In the genomic region with DNA sequence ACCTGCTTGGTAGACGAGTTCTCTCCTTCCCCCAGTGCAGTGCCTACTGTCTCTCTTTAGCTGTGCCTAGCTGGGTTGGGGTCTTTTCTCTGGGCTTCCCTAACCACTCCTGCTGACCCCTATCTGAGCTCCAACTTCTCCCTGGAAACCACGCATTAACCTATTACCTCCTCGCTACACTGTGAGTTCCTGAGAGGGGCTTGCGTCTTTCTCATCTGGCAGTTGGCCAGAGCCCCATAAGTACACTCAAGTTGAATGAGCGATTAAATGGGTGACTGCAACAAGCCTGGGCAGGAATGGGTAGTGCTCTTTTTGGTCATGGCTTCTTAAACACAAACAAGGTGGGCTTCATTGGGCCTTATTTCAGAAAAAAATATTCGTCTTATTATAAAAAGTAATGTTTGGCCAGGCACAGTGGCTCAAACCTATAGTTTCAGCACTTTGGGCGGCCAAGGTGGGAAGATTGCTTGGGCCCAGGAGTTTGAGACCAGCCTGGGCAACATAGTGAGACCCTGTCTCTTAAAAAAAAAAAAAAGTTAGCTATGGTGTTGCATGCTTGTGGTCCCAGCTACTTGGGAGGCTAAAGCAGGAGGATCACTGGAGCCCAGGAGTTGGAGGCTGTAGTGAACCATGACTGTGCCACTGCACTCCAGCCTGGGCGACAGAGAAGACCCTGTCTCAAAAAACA, we compare ENCODE assay signal across 8 cellular contexts. TPM values are rescaled to one million over a fixed set of nuclear protein-coding genes. Genes with fewer than 3 reads are reported as not detected.
A peak's percentile ranks its signal among the peaks of the same experiment; 100 is the strongest.
DNase-seq lines count a peak whose midpoint lies in the region; ATAC-seq and TF ChIP-seq lines count a peak whose summit lies in the region.

No MANE protein-coding gene starts in this region.

- no peaks in the 10 kb centered on the region for H3K9me3 ChIP-seq in naive thymus-derived CD4-positive, alpha-beta T cell (ENCODE audit: control insufficient read depth in 2 of 3, low read length in 3 of 3)

- H3K4me3 Mint-ChIP-seq in activated T-helper 2 cell treated with anti-CD3 and anti-CD28 coated beads, Interferon-gamma antibody, Interleukin-2, Interleukin-4, amounts not matched to agents 10 μg/mL and 5 μg/mL and 100 μg/mL, durations not matched to agents 14 hours and 24 hours and 36 hours (ENCODE audit: low read depth) = peak overlapping the region; percentile 75
- peak overlapping the region; percentile 74 to 84 (median 79) for H3K4me3 Mint-ChIP-seq in naive thymus-derived CD4-positive, alpha-beta T cell
- no peak overlapping the region for H3K4me3 Mint-ChIP-seq in chondrocyte (ENCODE audit: unreplicated experiment)

- peaks cover 26 to 49% of the 10 kb centered on the region in 2 donors for H3K4me1 ChIP-seq in naive thymus-derived CD4-positive, alpha-beta T cell (ENCODE audit: control insufficient read depth in 2 of 2, insufficient read depth in 2 of 2, low read length in 2 of 2)

- H3K27ac Mint-ChIP-seq in activated T-helper 2 cell treated with anti-CD3 and anti-CD28 coated beads, Interferon-gamma antibody, Interleukin-2, Interleukin-4, amounts not matched to agents 10 μg/mL and 5 μg/mL and 100 μg/mL, durations not matched to agents 14 hours and 24 hours and 36 hours = peak overlapping the region; percentile 98
- H3K27ac Mint-ChIP-seq in naive thymus-derived CD4-positive, alpha-beta T cell = peak overlapping the region; percentile 93 to 99 (median 97)
- H3K27ac Mint-ChIP-seq in chondrocyte (ENCODE audit: unreplicated experiment) = no peak overlapping the region

- peaks cover 6% of the 10 kb centered on the region for H3K36me3 Mint-ChIP-seq in activated T-helper 2 cell treated with anti-CD3 and anti-CD28 coated beads, Interferon-gamma antibody, Interleukin-2, Interleukin-4, amounts not matched to agents 10 μg/mL and 5 μg/mL and 100 μg/mL, durations not matched to agents 14 hours and 24 hours and 36 hours (ENCODE audit: low read depth)
- H3K36me3 Mint-ChIP-seq in naive thymus-derived CD4-positive, alpha-beta T cell = no peaks in the 10 kb centered on the region
- H3K36me3 Mint-ChIP-seq in chondrocyte (ENCODE audit: low read depth) = no peaks in the 10 kb centered on the region

- no peaks in the 10 kb centered on the region for H3K36me3 ChIP-seq in naive thymus-derived CD4-positive, alpha-beta T cell (ENCODE audit: control insufficient read depth in 2 of 3, insufficient read depth in 3 of 3, low read length in 3 of 3)

- intact Hi-C loops in activated T-helper 2 cell treated with anti-CD3 and anti-CD28 coated beads, Interferon-gamma antibody, Interleukin-2, Interleukin-4, amounts not matched to agents 10 μg/mL and 5 μg/mL and 100 μg/mL, durations not matched to agents 14 hours and 24 hours and 36 hours (cut with micrococcal nuclease) = loop anchor here (1.0 to 10.0 kb wide), 3 partner anchors 39 to 261 kb away; a partner anchor contains a TSS
- intact Hi-C loops in naive thymus-derived CD4-positive, alpha-beta T cell (cut with micrococcal nuclease) = loop anchor here (1.0 to 10.0 kb wide), 11 partner anchors 10 to 1098 kb away; a partner anchor contains a TSS

- no peak for TF ChIP-seq CTCF in chondrocyte (IDR thresholded peaks at IDR 0.05)

- POLR2A ChIA-PET in naive thymus-derived CD4-positive, alpha-beta T cell (lab: Charles Lee) = interaction anchor here (0.6 to 9.0 kb wide), 12 partner anchors 9 to 1098 kb away, joined by 3 to 143 read pairs (median 6); a partner anchor contains a TSS

- CTCF ChIA-PET in naive thymus-derived CD4-positive, alpha-beta T cell (lab: Charles Lee) = interaction anchor here (1.1 to 4.9 kb wide), 5 partner anchors 33 to 85 kb away, joined by 5 to 33 read pairs (median 7); a partner anchor contains a TSS

- H3K9me3 Mint-ChIP-seq in activated T-helper 2 cell treated with anti-CD3 and anti-CD28 coated beads, Interferon-gamma antibody, Interleukin-2, Interleukin-4, amounts not matched to agents 10 μg/mL and 5 μg/mL and 100 μg/mL, durations not matched to agents 14 hours and 24 hours and 36 hours = no peaks in the 10 kb centered on the region
- no peaks in the 10 kb centered on the region for H3K9me3 Mint-ChIP-seq in naive thymus-derived CD4-positive, alpha-beta T cell
- H3K9me3 Mint-ChIP-seq in chondrocyte (ENCODE audit: low read depth) = no peaks in the 10 kb centered on the region

- peak overlapping the region; percentile 70 for H3K4me3 ChIP-seq in naive thymus-derived CD4-positive, alpha-beta T cell (ENCODE audit: low read length)

- H3K4me1 Mint-ChIP-seq in activated T-helper 2 cell treated with anti-CD3 and anti-CD28 coated beads, Interferon-gamma antibody, Interleukin-2, Interleukin-4, amounts not matched to agents 10 μg/mL and 5 μg/mL and 100 μg/mL, durations not matched to agents 14 hours and 24 hours and 36 hours (ENCODE audit: low read depth) = peaks cover 60% of the 10 kb centered on the region
- H3K4me1 Mint-ChIP-seq in naive thymus-derived CD4-positive, alpha-beta T cell = peaks cover 38 to 68% (median 58%) of the 10 kb centered on the region in 7 donors
- peaks cover 22% of the 10 kb centered on the region for H3K4me1 Mint-ChIP-seq in chondrocyte (ENCODE audit: low read depth)

- no peak for ATAC-seq in naive thymus-derived CD4-positive, alpha-beta T cell

- H3K27me3 Mint-ChIP-seq in activated T-helper 2 cell treated with anti-CD3 and anti-CD28 coated beads, Interferon-gamma antibody, Interleukin-2, Interleukin-4, amounts not matched to agents 10 μg/mL and 5 μg/mL and 100 μg/mL, durations not matched to agents 14 hours and 24 hours and 36 hours (ENCODE audit: low read depth) = no peaks in the 10 kb centered on the region
- H3K27me3 Mint-ChIP-seq in naive thymus-derived CD4-positive, alpha-beta T cell = no peaks in the 10 kb centered on the region
- no peaks in the 10 kb centered on the region for H3K27me3 Mint-ChIP-seq in chondrocyte (ENCODE audit: low read depth)

- peak; percentile 97 for DNase-seq in DMS79 treated with DMSO at 0.1 percent for 48 hours (lab: John Stamatoyannopoulos, UW)
- peak; percentile 10 for DNase-seq in NCI-H2029 (lab: John Stamatoyannopoulos, UW)
- no peak for DNase-seq in activated T-helper 2 cell treated with anti-CD3 and anti-CD28 coated beads, Interferon-gamma antibody, Interleukin-2, Interleukin-4, amounts not matched to agents 10 μg/mL and 5 μg/mL and 100 μg/mL, durations not matched to agents 14 hours and 24 hours and 36 hours (ENCODE audit: low spot score)
- DNase-seq in naive thymus-derived CD4-positive, alpha-beta T cell = no peak
- no peak for DNase-seq in anterior cingulate cortex (lab: John Stamatoyannopoulos, UW)
- DNase-seq in Ammon's horn (ENCODE audit: low spot score) = no peak
- no peak for DNase-seq in HCEC 1CT
- DNase-seq in chondrocyte (ENCODE audit: low spot score) = no peak

- H3K27ac ChIP-seq in naive thymus-derived CD4-positive, alpha-beta T cell (ENCODE audit: low read depth, low read length) = peak overlapping the region; percentile 80

- H3K27me3 ChIP-seq in naive thymus-derived CD4-positive, alpha-beta T cell (ENCODE audit: control insufficient read depth in 2 of 2, insufficient read depth in 2 of 2, low read length in 2 of 2) = no peaks in the 10 kb centered on the region

RNA-seq across cellular contexts. Expression of a gene that starts 41.4 kb away (rescaled TPM):
- total RNA-seq in activated T-helper 2 cell treated with anti-CD3 and anti-CD28 coated beads, Interferon-gamma antibody, Interleukin-2, Interleukin-4, amounts not matched to agents 10 μg/mL and 5 μg/mL and 100 μg/mL, durations not matched to agents 14 hours and 24 hours and 36 hours = 38.2 and 40.9 TPM in 2 replicates
- total RNA-seq in naive thymus-derived CD4-positive, alpha-beta T cell = 10 to 100 TPM; 37.5 to 54.0 (median 46.6) TPM
- 100 to 1,000 TPM in 1 of 2 donors, 10 to 100 TPM in 1; 80.6 to 106 TPM for polyA plus RNA-seq in naive thymus-derived CD4-positive, alpha-beta T cell
- 53.9 to 75.7 TPM (median 71.8 TPM) in 3 replicates for total RNA-seq in chondrocyte

Comparison
In these comparisons a context has a peak if more than half of its experiments do, and no peak if none do; other contexts are left out.
1. DNase-seq: peak in DMS79 treated with DMSO at 0.1 percent for 48 hours (single experiment) and NCI-H2029 (single experiment); none in activated T-helper 2 cell treated with anti-CD3 and anti-CD28 coated beads, Interferon-gamma antibody, Interleukin-2, Interleukin-4, amounts not matched to agents 10 μg/mL and 5 μg/mL and 100 μg/mL, durations not matched to agents 14 hours and 24 hours and 36 hours (single experiment), naive thymus-derived CD4-positive, alpha-beta T cell (0 of 9), anterior cingulate cortex (0 of 58), Ammon's horn (single experiment), HCEC 1CT (single experiment) and chondrocyte (single experiment).